8 cellular contexts compared by ENCODE assay signal in the genomic region with DNA sequence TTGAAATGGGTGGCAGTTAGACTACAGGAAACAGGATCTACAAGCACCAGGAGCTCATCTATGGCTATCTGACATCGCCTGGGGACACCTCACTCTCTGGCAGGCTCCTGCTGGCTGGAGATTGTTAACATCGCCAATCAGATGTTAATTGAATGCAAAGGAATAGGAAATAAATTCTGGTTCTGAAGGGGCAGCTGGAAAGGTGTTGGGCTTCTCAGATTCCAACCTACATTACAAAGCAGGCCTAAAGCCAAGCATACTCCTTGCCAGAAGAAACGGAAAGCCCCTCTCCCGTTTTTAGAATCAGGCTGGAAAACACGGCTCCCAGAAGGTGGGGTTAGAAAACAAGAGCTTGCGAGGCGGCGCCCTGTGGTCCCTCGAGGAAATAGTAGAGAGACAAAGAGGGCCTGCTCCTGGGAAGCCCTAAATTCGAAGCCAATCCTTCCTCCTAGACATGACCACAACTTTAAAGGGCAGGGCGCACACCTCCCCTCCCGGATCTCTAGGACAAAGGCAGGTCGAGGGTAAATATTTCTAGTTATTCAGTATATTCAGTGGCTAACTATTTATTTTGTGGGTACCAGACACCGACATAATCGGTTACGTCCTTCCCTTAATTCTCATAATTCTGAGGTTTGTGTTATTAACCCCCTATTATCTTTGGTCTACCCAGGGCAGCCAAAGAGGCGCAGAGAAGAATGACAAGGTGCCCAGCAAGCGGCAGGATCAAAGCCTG. TPM values are rescaled to one million over a fixed set of nuclear protein-coding genes. Genes with fewer than 3 reads are reported as not detected.
DNase-seq lines count a peak whose midpoint lies in the region; ATAC-seq and TF ChIP-seq lines count a peak whose summit lies in the region.

No MANE protein-coding gene starts in this region.

- POLR2A ChIA-PET in SK-N-SH (lab: Yijun Ruan, JAX), result interaction anchor here (0.7 to 1.9 kb wide), 3 partner anchors 14 to 1400 kb away, joined by 3 to 9 read pairs (median 3); no protein-coding TSS in a partner anchor

- no peaks in the 10 kb centered on the region for H4K20me1 ChIP-seq in SK-N-SH (ENCODE audit: insufficient read depth)

- H3F3A ChIP-seq in SK-N-SH (replicated peaks; ENCODE audit: insufficient read depth), result peaks cover 4% of the 10 kb centered on the region

- DNase-seq in Calu3 (peak; percentile 0), SK-N-SH (peak; percentile 78), tibial artery (no peak)
- no peak for DNase-seq in stimulated activated CD8-positive, alpha-beta memory T cell treated with anti-CD3 and anti-CD28 coated beads, Interleukin-4, amount 100 ng/mL, for 48 hours
- no peak for DNase-seq in activated CD8-positive, alpha-beta memory T cell treated with anti-CD3 and anti-CD28 coated beads, Interleukin-2, amount 50 U/mL, for 48 hours

- BruUV-seq in Calu3 (replicated peaks; lab: Mats Ljungman, UMichigan), result no TSS peak

- TF ChIP-seq EP300 in SK-N-SH (IDR thresholded peaks at IDR 0.05; ENCODE audit: borderline replicate concordance in 1 of 2, low read depth in 1 of 2, low read length in 1 of 2), result peak in 1 of 2 experiments; percentile 89; a peak in 2 of 4 replicates

- H3K27ac Mint-ChIP-seq in Calu3 (ENCODE audit: unreplicated experiment), result no peak overlapping the region

- no peaks in the 10 kb centered on the region for H3K9me3 ChIP-seq in SK-N-SH
- H3K9me3 ChIP-seq in iPS-15b (ENCODE audit: control insufficient read depth, insufficient read depth, low read length), result no peaks in the 10 kb centered on the region
- H3K9me3 ChIP-seq in tibial artery, result no peaks in the 10 kb centered on the region

- H3K4me1 ChIP-seq in SK-N-SH (ENCODE audit: control insufficient read depth in 1 of 2, insufficient read depth in 2 of 2, low read depth in 1 of 2, low read length in 1 of 2) (peaks cover 0 to 31% of the 10 kb centered on the region in 2 experiments; a peak in 2 of 4 replicates), iPS-15b (ENCODE audit: control insufficient read depth, insufficient read depth, low read length) (peaks cover 14% of the 10 kb centered on the region), tibial artery (peaks cover 0 to 13% (median 8%) of the 10 kb centered on the region in 4 donors)

- intact Hi-C loops in Calu3 (cut with micrococcal nuclease; ENCODE audit: unreplicated experiment), result loop anchor here (2.0 to 10.0 kb wide), 3 partner anchors 69 to 725 kb away; partner anchors contain the start of genes COX11 and STXBP4
- intact Hi-C loops in tibial artery (cut with DNase I; ENCODE audit: low total_unique reads), result no loop called here

- H3K79me2 ChIP-seq in SK-N-SH (ENCODE audit: insufficient read depth), result peaks cover under 1% of the 10 kb centered on the region; the same call in 1 of the 2 replicates

- no peaks in the 10 kb centered on the region for H3K27me3 Mint-ChIP-seq in Calu3 (ENCODE audit: unreplicated experiment)

- H3K4me3 ChIP-seq in SK-N-SH (ENCODE audit: low read depth in 2 of 2, low read length in 1 of 2), result peak overlapping the region; percentile 80 to 94
- H3K4me3 ChIP-seq in iPS-15b (ENCODE audit: low read depth, low read length), result peak overlapping the region; percentile 90
- H3K4me3 ChIP-seq in tibial artery, result peak overlapping the region; percentile 59 to 66

- TF ChIP-seq RAD21 in SK-N-SH (IDR thresholded peaks at IDR 0.05; ENCODE audit: low read length), result no peak

- H3K27me3 ChIP-seq in SK-N-SH (ENCODE audit: insufficient read depth), result no peaks in the 10 kb centered on the region
- no peaks in the 10 kb centered on the region for H3K27me3 ChIP-seq in iPS-15b (ENCODE audit: control insufficient read depth, insufficient read depth, low read length)
- no peaks in the 10 kb centered on the region for H3K27me3 ChIP-seq in tibial artery

- H3K4me1 Mint-ChIP-seq in Calu3 (ENCODE audit: low read depth, unreplicated experiment), result no peaks in the 10 kb centered on the region

- peak overlapping the region; percentile 96 for H2AFZ ChIP-seq in SK-N-SH (ENCODE audit: low read depth)

- H3K36me3 Mint-ChIP-seq in Calu3 (ENCODE audit: insufficient read depth, unreplicated experiment), result peaks cover 20% of the 10 kb centered on the region

- no peaks in the 10 kb centered on the region for H3K9me3 Mint-ChIP-seq in Calu3 (ENCODE audit: low read depth, unreplicated experiment)

- peak overlapping the region; percentile 68; the same call in 1 of the 2 replicates for H3K9ac ChIP-seq in SK-N-SH
- H3K9ac ChIP-seq in iPS-15b (ENCODE audit: low read depth, low read length), result no peak overlapping the region

- H3K4me2 ChIP-seq in SK-N-SH, result no peak overlapping the region; the same call in 1 of the 2 replicates

- H3K4me3 Mint-ChIP-seq in Calu3 (ENCODE audit: low read depth, unreplicated experiment), result no peak overlapping the region

- H3K36me3 ChIP-seq in SK-N-SH (replicated peaks in 1 of 2; ENCODE audit: control insufficient read depth in 1 of 2, insufficient read depth in 2 of 2, low read length in 1 of 2) (peaks cover 6% of the 10 kb centered on the region in 2 experiments), iPS-15b (ENCODE audit: control insufficient read depth, insufficient read depth, low read length) (no peaks in the 10 kb centered on the region), tibial artery (no peaks in the 10 kb centered on the region)

- no peaks in the 10 kb centered on the region for H3K9me2 ChIP-seq in SK-N-SH

- WGBS in SK-N-SH (ENCODE audit: low lambda C conversion rate), result 39% methylated on average over 18 of the region's 18 CpGs

- TF ChIP-seq CTCF in Calu3 (IDR thresholded peaks at IDR 0.05; ENCODE audit: unreplicated experiment), result no peak
- no peak for TF ChIP-seq CTCF in SK-N-SH (IDR thresholded peaks at IDR 0.05)
- TF ChIP-seq CTCF in tibial artery (IDR thresholded peaks at IDR 0.05), result no peak

- CTCF ChIA-PET in Calu3 (lab: Charles Lee), result interaction anchor here (0.8 to 2.1 kb wide), 2 partner anchors 9 to 71 kb away, joined by 3 to 6 read pairs; no protein-coding TSS in a partner anchor
- CTCF ChIA-PET in SK-N-SH (lab: Yijun Ruan, JAX), result interaction anchor here (1.0 to 3.1 kb wide), 3 partner anchors 9 to 14 kb away, joined by 3 to 18 read pairs (median 5); no protein-coding TSS in a partner anchor

- H3K27ac ChIP-seq in SK-N-SH (ENCODE audit: low read depth in 2 of 2, low read length in 1 of 2) (peak overlapping the region in 1 of 2 experiments; percentile 85; a peak in 2 of 4 replicates), tibial artery (no peak overlapping the region)

- ATAC-seq in HG03139 (IDR thresholded peaks at IDR 0.05; ENCODE audit: unreplicated experiment) (peak; percentile 5), GM21423 (IDR thresholded peaks at IDR 0.05; ENCODE audit: unreplicated experiment) (no peak)

TF ChIP-seq in SK-N-SH, 30 proteins besides CTCF, POLR2A, EP300 and RAD21:
- no peak for TF ChIP-seq YY1 (IDR thresholded peaks at IDR 0.05; ENCODE audit: low read depth)
- peak; percentile 96 for TF ChIP-seq RCOR1 (IDR thresholded peaks at IDR 0.05; ENCODE audit: low read length)
- TF ChIP-seq TCF12 (IDR thresholded peaks at IDR 0.05), result peak; percentile 37; the same call in 1 of the 2 replicates
- TF ChIP-seq FOXJ3 (CRISPR knock-in tag; IDR thresholded peaks at IDR 0.05), result peak; percentile 11; the same call in 1 of the 2 replicates
- TF ChIP-seq USF1 (IDR thresholded peaks at IDR 0.05; ENCODE audit: borderline replicate concordance, low read depth), result no peak
- peak; percentile 54 for TF ChIP-seq CHD2 (IDR thresholded peaks at IDR 0.05; ENCODE audit: low read length, partially characterized antibody)
- peak; percentile 87 for TF ChIP-seq GATA2 (CRISPR knock-in tag; IDR thresholded peaks at IDR 0.05)
- TF ChIP-seq MXI1 (IDR thresholded peaks at IDR 0.05; ENCODE audit: low read depth, low read length), result peak; percentile 53; the same call in 1 of the 2 replicates

RNA-seq across cellular contexts. Expression of gene TOM1L1, which starts 0.8 kb away (rescaled TPM):
- total RNA-seq in Calu3 (2022), result 37.2 and 46.8 TPM in 2 replicates
- 46.5 and 64.1 TPM in 2 replicates for polyA plus RNA-seq in SK-N-SH (2012; rRNA removed)
- polyA plus RNA-seq in SK-N-SH (2012; cell fraction: cytosol; rRNA removed), result 62.7 and 70.8 TPM in 2 replicates
- 26.2 and 60.7 TPM in 2 replicates for polyA plus RNA-seq in SK-N-SH (2012; cell fraction: nucleus; rRNA removed)

Comparison
In these comparisons a context has a peak if more than half of its experiments do, and no peak if none do; other contexts are left out.
1. DNase-seq: peak in Calu3 (single experiment) and SK-N-SH (single experiment); none in tibial artery (0 of 2), stimulated activated CD8-positive, alpha-beta memory T cell treated with anti-CD3 and anti-CD28 coated beads, Interleukin-4, amount 100 ng/mL, for 48 hours (single experiment) and activated CD8-positive, alpha-beta memory T cell treated with anti-CD3 and anti-CD28 coated beads, Interleukin-2, amount 50 U/mL, for 48 hours (single experiment).
2. Peak in every context shown above with its lines, with median percentiles within 50 percentile points of each other: H3K4me3 ChIP-seq.